9 cellular contexts compared by ENCODE assay signal in genomic region chr1:24186711-24186992, GRCh38. TPM values are rescaled to one million over a fixed set of nuclear protein-coding genes. Genes with fewer than 3 reads are reported as not detected.
A peak's percentile ranks its signal among the peaks of the same experiment; 100 is the strongest.
DNase-seq lines count a peak whose midpoint lies in the region; ATAC-seq and TF ChIP-seq lines count a peak whose summit lies in the region.
"Had no signal": no experiment of that assay in that cellular context is flagged by ENCODE, and none has a peak within 500 bp of the region (broad histone marks: within the 10 kb centered on the region; RNA-seq: fewer than 3 reads in every experiment).

No MANE protein-coding gene starts in this region.

- TF ChIP-seq RAD21 in liver (IDR thresholded peaks at IDR 0.05), result no peak

- no peaks in the 10 kb centered on the region for H3K36me3 ChIP-seq in liver (ENCODE audit: control insufficient read depth in 4 of 4, insufficient read depth in 3 of 4, low read depth in 1 of 4, low read length in 3 of 4)
- H3K36me3 ChIP-seq in testis (ENCODE audit: low read depth, missing control alignments), result no peaks in the 10 kb centered on the region

- intact Hi-C loops in activated CD4-positive, alpha-beta T cell treated with anti-CD3 and anti-CD28 coated beads for 36 hours (cut with DNase I, micrococcal nuclease), result loop anchor here (2.0 to 5.0 kb wide), 3 partner anchors 36 to 561 kb away; partner anchors contain the start of genes CLIC4 (in 1 of the 2) and PNRC2 (in 1 of the 2)
- intact Hi-C loops in testis (cut with DNase I; ENCODE audit: low total_unique reads), result no loop called here

- H3K9me3 Mint-ChIP-seq in activated CD4-positive, alpha-beta T cell treated with anti-CD3 and anti-CD28 coated beads for 36 hours (ENCODE audit: low read depth), result peaks cover under 1% of the 10 kb centered on the region

- CTCF ChIA-PET in activated CD4-positive, alpha-beta T cell treated with anti-CD3 and anti-CD28 coated beads for 36 hours (lab: Charles Lee), result interaction anchor here (0.6 to 4.5 kb wide), 5 partner anchors 11 to 206 kb away, joined by 3 to 38 read pairs (median 5); no protein-coding TSS in a partner anchor

- POLR2A ChIA-PET in activated CD4-positive, alpha-beta T cell treated with anti-CD3 and anti-CD28 coated beads for 36 hours (lab: Charles Lee), result no interaction called here

- H3K27ac ChIP-seq in liver (ENCODE audit: low read depth in 1 of 2, low read length in 2 of 2), result peak overlapping the region; percentile 82 to 84
- no peak overlapping the region for H3K27ac ChIP-seq in testis

- no peaks in the 10 kb centered on the region for H3K27me3 Mint-ChIP-seq in activated CD4-positive, alpha-beta T cell treated with anti-CD3 and anti-CD28 coated beads for 36 hours

- 14% methylated on average over 8 of the region's 8 CpGs for WGBS in liver
- 28 to 47% methylated on average over 8 of the region's 8 CpGs for whole genome bisulfite sequencing in testis, 2 donors

- TF ChIP-seq CTCF in astrocyte of the cerebellum (IDR thresholded peaks at IDR 0.05; ENCODE audit: low read depth, low read length, missing control alignments) (no peak), liver (IDR thresholded peaks at IDR 0.05; ENCODE audit: low read depth, low read length, missing input control) (no peak), testis (IDR thresholded peaks at IDR 0.05) (no peak)

- H3K4me1 ChIP-seq in liver (ENCODE audit: control insufficient read depth in 4 of 4, insufficient read depth in 4 of 4, low read length in 3 of 4) (peaks cover 19 to 60% (median 40%) of the 10 kb centered on the region in 4 donors), testis (no peaks in the 10 kb centered on the region)

- in situ Hi-C loops in astrocyte of the cerebellum (cut with HindIII; ENCODE audit: low sequenced_read_pairs), result no loop called here

- DNase-seq in activated CD4-positive, alpha-beta T cell treated with anti-CD3 and anti-CD28 coated beads for 36 hours, result no peak
- DNase-seq in activated CD4-positive, alpha-beta T cell treated with anti-CD3 and anti-CD28 coated beads, Interleukin-2, amount 50 U/mL, for 48 hours, result no peak
- DNase-seq in astrocyte of the cerebellum (ENCODE audit: low read depth), result no peak
- no peak for DNase-seq in testis
- DNase-seq in stimulated activated CD4-positive, alpha-beta T cell treated with anti-CD3 and anti-CD28 coated beads, Interleukin-4, amount 100 ng/mL, for 1 hour, result no peak
- DNase-seq in NOMO-1 (lab: John Stamatoyannopoulos, UW; ENCODE audit: unreplicated experiment in 2 of 2), result no peak
- DNase-seq in stimulated activated naive CD4-positive, alpha-beta T cell (lab: John Stamatoyannopoulos, UW), result no peak

- peaks cover 42% of the 10 kb centered on the region for H3K4me1 Mint-ChIP-seq in activated CD4-positive, alpha-beta T cell treated with anti-CD3 and anti-CD28 coated beads for 36 hours

- H3K4me3 Mint-ChIP-seq in activated CD4-positive, alpha-beta T cell treated with anti-CD3 and anti-CD28 coated beads for 36 hours, result peak overlapping the region; percentile 73

- H3K27me3 ChIP-seq in liver (ENCODE audit: control insufficient read depth in 4 of 4, insufficient read depth in 4 of 4, low read length in 3 of 4) (no peaks in the 10 kb centered on the region), testis (no peaks in the 10 kb centered on the region)

- TF ChIP-seq POLR2A in testis (IDR thresholded peaks at IDR 0.05), result no peak

- H3K36me3 Mint-ChIP-seq in activated CD4-positive, alpha-beta T cell treated with anti-CD3 and anti-CD28 coated beads for 36 hours (ENCODE audit: low read depth), result no peaks in the 10 kb centered on the region

- ATAC-seq in activated CD4-positive, alpha-beta T cell treated with anti-CD3 and anti-CD28 coated beads for 36 hours, result no peak

- H3K27ac Mint-ChIP-seq in activated CD4-positive, alpha-beta T cell treated with anti-CD3 and anti-CD28 coated beads for 36 hours, result peak overlapping the region; percentile 53

- H3K9ac ChIP-seq in liver (ENCODE audit: low read depth in 1 of 2, low read length in 2 of 2), result peak overlapping the region; percentile 24 to 57

- H3K4me3 ChIP-seq in astrocyte of the cerebellum (ENCODE audit: low read depth, low read length) (peak overlapping the region; percentile 42), liver (ENCODE audit: low read depth in 1 of 3, low read length in 3 of 3) (peak overlapping the region; percentile 51 to 83 (median 66)), testis (peak overlapping the region; percentile 54 to 63)

- no peaks in the 10 kb centered on the region for H3K9me3 ChIP-seq in liver (ENCODE audit: control insufficient read depth in 4 of 4, low read length in 3 of 4)
- no peaks in the 10 kb centered on the region for H3K9me3 ChIP-seq in testis

TF ChIP-seq in liver, 16 proteins besides CTCF, POLR2A, EP300 and RAD21:
- TF ChIP-seq TAF1 (conservative IDR thresholded peaks at IDR 0.05), result no peak

RNA-seq across cellular contexts. Expression of gene IFNLR1, which starts 0.4 kb away (rescaled TPM):
- 1 to 10 TPM; 6.6 to 7.4 TPM for total RNA-seq in activated CD4-positive, alpha-beta T cell treated with anti-CD3 and anti-CD28 coated beads for 36 hours
- total RNA-seq in liver, result 1 to 10 TPM; 2.2 to 6.4 TPM
- polyA plus RNA-seq in liver, result 1 to 10 TPM; 2.9 to 4.1 TPM
- total RNA-seq in testis, result 1 to 10 TPM in 1 of 2 donors, under 1 TPM in 1; 0.63 to 1.6 TPM
- polyA plus RNA-seq in testis (ENCODE audit: insufficient read depth, low read depth, low replicate concordance), result 1.5 TPM

RNA-seq across cellular contexts. Expression of gene IL22RA1, which starts 43.7 kb away (rescaled TPM):
- not detected for total RNA-seq in activated CD4-positive, alpha-beta T cell treated with anti-CD3 and anti-CD28 coated beads for 36 hours
- 1 to 10 TPM; 2.1 to 4.5 TPM for total RNA-seq in liver
- polyA plus RNA-seq in liver, result 1 to 10 TPM; 3.4 to 3.5 TPM
- under 1 TPM; 0.31 to 0.93 TPM for total RNA-seq in testis
- polyA plus RNA-seq in testis (ENCODE audit: insufficient read depth, low read depth, low replicate concordance), result 0.95 TPM
- total RNA-seq: fibroblast of villous mesenchyme had no signal

Comparison
In these comparisons a context has a peak if more than half of its experiments do, and no peak if none do; other contexts are left out.
1. H3K27ac ChIP-seq: peak in liver (2 of 2); none in testis (0 of 2).
2. Peak in every context shown above with its lines, with median percentiles within 50 percentile points of each other: H3K4me3 ChIP-seq.